6 cellular contexts compared by ENCODE assay signal in genomic region chr1:220812308-220812707, GRCh38.
"Had no signal": no experiment of that assay in that cellular context is flagged by ENCODE, and none has a peak within 500 bp of the region (broad histone marks: within the 10 kb centered on the region; RNA-seq: fewer than 3 reads in every experiment).

No MANE protein-coding gene starts in this region.

- H3K27ac ChIP-seq: GM23248 had no signal

- DNase-seq: GM23248, GOT3, HCEC 1CT, IMR-90, KG1 had no signal

- H3K4me3 ChIP-seq: GM23248, K562 had no signal
